In the genomic region with DNA sequence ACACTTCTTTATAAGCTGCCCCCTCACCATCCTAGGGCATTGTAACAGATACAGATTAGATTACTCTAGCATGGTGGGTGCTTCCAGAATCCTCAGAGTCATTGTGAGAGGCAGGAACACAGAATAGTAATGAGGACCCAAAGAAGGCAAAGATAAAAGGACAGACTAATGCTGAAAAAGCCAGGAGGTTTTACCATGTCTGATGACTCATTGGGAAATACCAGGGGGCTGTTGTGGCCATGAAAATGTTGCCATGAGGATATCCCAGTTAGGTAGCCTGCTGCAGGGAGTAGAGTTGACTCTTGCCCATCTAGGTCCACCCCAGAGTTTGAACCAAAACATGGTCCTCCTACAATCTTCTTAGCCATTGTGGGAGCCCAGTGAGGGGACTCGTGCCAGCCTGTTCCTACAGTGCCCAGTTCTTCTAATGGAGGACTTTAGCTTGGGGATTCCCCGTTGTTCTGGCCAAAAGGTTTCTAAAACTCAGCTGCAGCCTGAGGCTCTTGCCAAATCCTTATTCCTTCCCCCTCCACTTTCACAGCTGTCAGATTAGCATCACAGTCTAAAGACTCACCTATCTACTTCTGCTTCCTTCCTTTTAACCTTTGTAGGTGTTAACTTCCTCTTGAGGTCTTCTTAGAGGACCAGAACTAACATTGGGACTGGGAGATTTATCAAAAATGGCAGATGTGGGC, we compare ENCODE assay signal across 16 cellular contexts.
DNase-seq lines count a peak whose midpoint lies in the region; ATAC-seq and TF ChIP-seq lines count a peak whose summit lies in the region.
"Had no signal": no experiment of that assay in that cellular context is flagged by ENCODE, and none has a peak within 500 bp of the region (broad histone marks: within the 10 kb centered on the region; RNA-seq: fewer than 3 reads in every experiment).

No MANE protein-coding gene starts in this region.

- no peaks in the 10 kb centered on the region for H3K4me1 Mint-ChIP-seq in activated T-cell treated with anti-CD3 and anti-CD28 coated beads, Interleukin-2, amount 50 U/mL, for 24 hours (ENCODE audit: low read depth)
- H3K4me1 Mint-ChIP-seq: activated naive CD8-positive, alpha-beta T cell treated with anti-CD3 and anti-CD28 coated beads, Interleukin-2, amount 10 ng/mL, durations not matched to agents 7 days and 5 days; memory B cell had no signal

- H3K4me3 Mint-ChIP-seq in activated T-cell treated with anti-CD3 and anti-CD28 coated beads, Interleukin-2, amount 50 U/mL, for 24 hours: no peak overlapping the region
- H3K4me3 Mint-ChIP-seq: activated CD8-positive, alpha-beta T cell treated with anti-CD3 and anti-CD28 coated beads for 36 hours; activated naive CD8-positive, alpha-beta T cell treated with anti-CD3 and anti-CD28 coated beads, Interleukin-2, amount 10 ng/mL, durations not matched to agents 7 days and 5 days; memory B cell had no signal

- H3K9me3 ChIP-seq in gastroesophageal sphincter (no peaks in the 10 kb centered on the region), tibial artery (no peaks in the 10 kb centered on the region)

- no peak for TF ChIP-seq POLR2A in gastroesophageal sphincter (IDR thresholded peaks at IDR 0.05)

- WGBS in gastroesophageal sphincter (ENCODE audit: low coverage in 1 of 2), 2 donors: 65 to 83% methylated on average over 1 to 2 of the region's 2 CpGs

- DNase-seq in H4 (ENCODE audit: low spot score) (peak; percentile 30), HT1080 (ENCODE audit: low read depth) (peak; percentile 61), fibroblast of peridontal ligament (ENCODE audit: extremely low read depth) (peak; percentile 23), posterior vena cava (ENCODE audit: low spot score) (no peak), tibial artery (no peak)
- no peak for DNase-seq in activated T-cell treated with anti-CD3 and anti-CD28 coated beads, Interleukin-2, amount 50 U/mL, for 24 hours
- DNase-seq: activated CD8-positive, alpha-beta T cell treated with anti-CD3 and anti-CD28 coated beads for 36 hours; activated naive CD8-positive, alpha-beta T cell treated with anti-CD3 and anti-CD28 coated beads, Interleukin-2, amount 10 ng/mL, durations not matched to agents 7 days and 5 days; effector CD8-positive, alpha-beta T cell; stimulated activated naive CD4-positive, alpha-beta T cell had no signal

- no peak overlapping the region for H3K27ac Mint-ChIP-seq in activated T-cell treated with anti-CD3 and anti-CD28 coated beads, Interleukin-2, amount 50 U/mL, for 24 hours
- H3K27ac Mint-ChIP-seq: activated CD8-positive, alpha-beta T cell treated with anti-CD3 and anti-CD28 coated beads for 36 hours; activated naive CD8-positive, alpha-beta T cell treated with anti-CD3 and anti-CD28 coated beads, Interleukin-2, amount 10 ng/mL, durations not matched to agents 7 days and 5 days; memory B cell had no signal

- H3K36me3 Mint-ChIP-seq in activated T-cell treated with anti-CD3 and anti-CD28 coated beads, Interleukin-2, amount 50 U/mL, for 24 hours (ENCODE audit: low read depth): no peaks in the 10 kb centered on the region
- H3K36me3 Mint-ChIP-seq: activated naive CD8-positive, alpha-beta T cell treated with anti-CD3 and anti-CD28 coated beads, Interleukin-2, amount 10 ng/mL, durations not matched to agents 7 days and 5 days; memory B cell had no signal

- intact Hi-C loops in posterior vena cava (cut with DNase I) (no loop called here), tibial artery (cut with DNase I; ENCODE audit: low total_unique reads) (no loop called here)

- H3K27me3 ChIP-seq in gastroesophageal sphincter (no peaks in the 10 kb centered on the region), tibial artery (no peaks in the 10 kb centered on the region)
- H3K27me3 ChIP-seq: hepatocyte had no signal

- TF ChIP-seq EP300 in gastroesophageal sphincter (IDR thresholded peaks at IDR 0.05): no peak

- H3K27ac ChIP-seq in gastroesophageal sphincter: no peak overlapping the region
- no peak overlapping the region for H3K27ac ChIP-seq in tibial artery
- H3K27ac ChIP-seq: hepatocyte, parathyroid adenoma had no signal

- H3K36me3 ChIP-seq in gastroesophageal sphincter (no peaks in the 10 kb centered on the region), tibial artery (no peaks in the 10 kb centered on the region)

- TF ChIP-seq CTCF in gastroesophageal sphincter (IDR thresholded peaks at IDR 0.05) (no peak), tibial artery (IDR thresholded peaks at IDR 0.05) (no peak)

- H3K4me1 ChIP-seq in gastroesophageal sphincter: no peaks in the 10 kb centered on the region
- peaks cover 0 to 36% (median 9%) of the 10 kb centered on the region in 4 donors for H3K4me1 ChIP-seq in tibial artery
- H3K4me1 ChIP-seq: parathyroid adenoma had no signal

- ATAC-seq in GM18508 (IDR thresholded peaks at IDR 0.05; ENCODE audit: insufficient read depth, unreplicated experiment) (peak; percentile 49), gastroesophageal sphincter (no peak)
- ATAC-seq: activated CD8-positive, alpha-beta T cell treated with anti-CD3 and anti-CD28 coated beads for 36 hours; Panc1 had no signal

- H3K9me3 Mint-ChIP-seq in activated T-cell treated with anti-CD3 and anti-CD28 coated beads, Interleukin-2, amount 50 U/mL, for 24 hours: peaks cover 23% of the 10 kb centered on the region

- H3K4me3 ChIP-seq in gastroesophageal sphincter (no peak overlapping the region), tibial artery (no peak overlapping the region)
- H3K4me3 ChIP-seq: hepatocyte had no signal

- H3K27me3 Mint-ChIP-seq in activated T-cell treated with anti-CD3 and anti-CD28 coated beads, Interleukin-2, amount 50 U/mL, for 24 hours: no peaks in the 10 kb centered on the region
- H3K27me3 Mint-ChIP-seq: activated CD8-positive, alpha-beta T cell treated with anti-CD3 and anti-CD28 coated beads for 36 hours; activated naive CD8-positive, alpha-beta T cell treated with anti-CD3 and anti-CD28 coated beads, Interleukin-2, amount 10 ng/mL, durations not matched to agents 7 days and 5 days; memory B cell had no signal

Comparison
In these comparisons a context has a peak if more than half of its experiments do, and no peak if none do; other contexts are left out.
1. DNase-seq: peak in H4 (single experiment), HT1080 (single experiment) and fibroblast of peridontal ligament (single experiment); none in posterior vena cava (single experiment), activated T-cell treated with anti-CD3 and anti-CD28 coated beads, Interleukin-2, amount 50 U/mL, for 24 hours (single experiment) and tibial artery (0 of 2).